18 cellular contexts compared by ENCODE assay signal in the genomic region with DNA sequence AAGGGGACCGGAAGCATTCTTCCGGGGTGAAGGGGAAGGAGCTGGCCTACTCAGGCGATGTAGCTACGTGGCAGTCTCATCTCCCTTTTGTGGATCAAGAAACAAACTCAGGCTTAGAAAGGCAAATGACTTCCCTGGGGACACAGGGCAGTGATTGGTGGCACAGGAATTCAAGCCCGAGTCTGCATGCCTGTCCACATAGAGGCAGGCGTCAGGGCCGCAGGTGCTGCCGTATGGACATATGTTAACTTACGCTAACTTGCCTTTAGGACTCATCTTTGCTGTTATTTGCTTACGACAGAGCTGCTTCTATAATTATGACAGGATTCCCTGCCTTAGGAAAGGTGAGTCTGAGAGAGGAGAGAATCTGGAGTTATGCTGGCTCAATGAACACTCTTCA. TPM values are rescaled to one million over a fixed set of nuclear protein-coding genes. Genes with fewer than 3 reads are reported as not detected.
DNase-seq lines count a peak whose midpoint lies in the region; ATAC-seq and TF ChIP-seq lines count a peak whose summit lies in the region.
"Had no signal": no experiment of that assay in that cellular context is flagged by ENCODE, and none has a peak within 500 bp of the region (broad histone marks: within the 10 kb centered on the region; RNA-seq: fewer than 3 reads in every experiment).

No MANE protein-coding gene starts in this region.

- H3K4me3 ChIP-seq in CD4-positive, CD25-positive, alpha-beta regulatory T cell (ENCODE audit: low read depth, low read length), result no peak overlapping the region
- H3K4me3 ChIP-seq in IMR-90 (ENCODE audit: insufficient read depth, low read depth, low read length) (no peak overlapping the region), gastroesophageal sphincter (no peak overlapping the region), psoas muscle (no peak overlapping the region)
- H3K4me3 ChIP-seq: cardiac muscle cell had no signal

- H3K4me2 ChIP-seq in IMR-90 (ENCODE audit: low read depth, low read length), result no peak overlapping the region

- TF ChIP-seq RAD21 in IMR-90 (IDR thresholded peaks at IDR 0.05; ENCODE audit: low read length), result no peak

- peak overlapping the region; percentile 27 for H2BK5ac ChIP-seq in IMR-90 (ENCODE audit: low read depth, low read length, poor library complexity, severe bottlenecking)

- H3K9me1 ChIP-seq in IMR-90 (ENCODE audit: insufficient read depth, low read length), result peaks cover 29% of the 10 kb centered on the region

- no peaks in the 10 kb centered on the region for H3K36me3 Mint-ChIP-seq in CD4-positive, CD25-positive, alpha-beta regulatory T cell
- H3K36me3 Mint-ChIP-seq in immature natural killer cell, result no peaks in the 10 kb centered on the region
- H3K36me3 Mint-ChIP-seq: naive B cell, WTC11 had no signal

- WGBS in IMR-90 (ENCODE audit: extremely low coverage in 2 of 2, insufficient read length in 1 of 2), 2 experiments, result 100% methylated on average over 3 of the region's 10 CpGs; no CpG with 5 or more reads in 1 of the 2 experiments
- WGBS in gastroesophageal sphincter (ENCODE audit: low coverage in 1 of 2), 2 donors, result 89 to 90% methylated on average over 2 to 6 of the region's 10 CpGs
- 91 to 97% (median 92%) methylated on average over 10 of the region's 10 CpGs for WGBS in psoas muscle, 3 donors

- H3K4ac ChIP-seq in IMR-90 (ENCODE audit: low read depth, low read length), result peak overlapping the region; percentile 98

- peak overlapping the region; percentile 92 for H2BK20ac ChIP-seq in IMR-90 (ENCODE audit: low read depth, low read length)

- H3K9ac ChIP-seq in IMR-90 (ENCODE audit: low read depth, low read length), result no peak overlapping the region

- peak overlapping the region; percentile 63 for H4K91ac ChIP-seq in IMR-90 (ENCODE audit: insufficient read depth, low read depth, low read length)

- H3K56ac ChIP-seq in IMR-90 (ENCODE audit: extremely low read depth, insufficient read depth, low read length), result no peak overlapping the region

- POLR2A ChIA-PET in IMR-90 (lab: Charles Lee; ENCODE audit: unreplicated experiment), result interaction anchor here (0.9 kb wide), 1 partner anchor 46 kb away, joined by 4 read pairs; no protein-coding TSS in a partner anchor

- H4K20me1 ChIP-seq in IMR-90 (ENCODE audit: insufficient read depth, low read length), result no peaks in the 10 kb centered on the region

- H3K36me3 ChIP-seq in CD4-positive, CD25-positive, alpha-beta regulatory T cell (ENCODE audit: control insufficient read depth, insufficient read depth, low read length), result no peaks in the 10 kb centered on the region
- H3K36me3 ChIP-seq in IMR-90 (ENCODE audit: control insufficient read depth, insufficient read depth, low read length) (no peaks in the 10 kb centered on the region), gastroesophageal sphincter (no peaks in the 10 kb centered on the region), psoas muscle (ENCODE audit: insufficient read depth in 1 of 2, low read depth in 1 of 2) (no peaks in the 10 kb centered on the region)
- H3K36me3 ChIP-seq: cardiac muscle cell had no signal

- peak overlapping the region; percentile 38 for H2AFZ ChIP-seq in IMR-90 (replicated peaks; ENCODE audit: low read length, poor library complexity)

- H2BK15ac ChIP-seq in IMR-90 (ENCODE audit: low read depth, low read length), result peak overlapping the region; percentile 71; the same call in 2 of the 3 replicates

- peak overlapping the region in 2 of 3 donors; percentile 93 to 98 for H3K27ac Mint-ChIP-seq in CD4-positive, CD25-positive, alpha-beta regulatory T cell
- H3K27ac Mint-ChIP-seq in immature natural killer cell, result peak overlapping the region in 2 of 6 donors; percentile 89 to 96

- H4K5ac ChIP-seq in IMR-90 (ENCODE audit: low read depth, low read length), result no peak overlapping the region

- no peak for TF ChIP-seq CTCF in IMR-90 (conservative IDR thresholded peaks at IDR 0.05; ENCODE audit: low read depth, low read length)
- no peak for TF ChIP-seq CTCF in gastroesophageal sphincter (IDR thresholded peaks at IDR 0.05)
- TF ChIP-seq CTCF in psoas muscle (IDR thresholded peaks at IDR 0.05), result no peak

- H2BK120ac ChIP-seq in IMR-90 (ENCODE audit: low read depth, low read length), result peak overlapping the region; percentile 98

- H3K4me1 Mint-ChIP-seq in CD4-positive, CD25-positive, alpha-beta regulatory T cell, result peaks cover 13 to 29% (median 26%) of the 10 kb centered on the region in 4 donors
- peaks cover 21% of the 10 kb centered on the region in 2 donors for H3K4me1 Mint-ChIP-seq in immature natural killer cell

- no peaks in the 10 kb centered on the region for H3K27me3 ChIP-seq in CD4-positive, CD25-positive, alpha-beta regulatory T cell (ENCODE audit: control insufficient read depth, insufficient read depth, low read length)
- H3K27me3 ChIP-seq in IMR-90 (ENCODE audit: control insufficient read depth, insufficient read depth, low read length), result no peaks in the 10 kb centered on the region
- H3K27me3 ChIP-seq in gastroesophageal sphincter, result no peaks in the 10 kb centered on the region
- H3K27me3 ChIP-seq in psoas muscle (ENCODE audit: insufficient read depth in 3 of 3, low read length in 2 of 3), result no peaks in the 10 kb centered on the region
- H3K27me3 ChIP-seq: cardiac muscle cell had no signal

- CTCF ChIA-PET in IMR-90 (lab: Yijun Ruan, JAX), result no interaction called here

- no peak overlapping the region; the same call in 1 of the 2 replicates for H3K18ac ChIP-seq in IMR-90 (ENCODE audit: low read depth, low read length)

- peak overlapping the region; percentile 96 for H2AK5ac ChIP-seq in IMR-90 (ENCODE audit: low read depth, low read length)

- no peak for DNase-seq in CD4-positive, CD25-positive, alpha-beta regulatory T cell
- DNase-seq in IMR-90 (no peak), psoas muscle (no peak), immature natural killer cell (no peak), kidney tubule cell (ENCODE audit: low spot score) (no peak)
- DNase-seq: activated CD8-positive, alpha-beta memory T cell treated with anti-CD3 and anti-CD28 coated beads, Interleukin-2, amount 50 U/mL, for 4 hours; activated naive CD8-positive, alpha-beta T cell treated with anti-CD3 and anti-CD28 coated beads, Interleukin-2, amount 10 ng/mL, durations not matched to agents 7 days and 5 days; effector CD8-positive, alpha-beta T cell; naive B cell; NCI-H1436 treated with DMSO at 0.1 percent for 48 hours; SHP77 treated with DMSO at 0.1 percent for 48 hours had no signal

- H3K9me3 Mint-ChIP-seq in CD4-positive, CD25-positive, alpha-beta regulatory T cell, result no peaks in the 10 kb centered on the region
- no peaks in the 10 kb centered on the region for H3K9me3 Mint-ChIP-seq in immature natural killer cell
- H3K9me3 Mint-ChIP-seq: naive B cell; T-helper 1 cell treated with Interleukin-12 subunit alpha and Interleukin-12 subunit beta and Interleukin-4 antibody, amounts not matched to agents 30 μg/mL and 1 μg/mL, for 36 hours; WTC11 had no signal

- H3K23ac ChIP-seq in IMR-90 (ENCODE audit: low read depth, low read length), result 0 out of 2 replicates have a peak overlapping the region, but pooled peaks have one; percentile 83

- H4K8ac ChIP-seq in IMR-90 (ENCODE audit: low read depth in 2 of 2, low read length in 2 of 2), result peak overlapping the region; percentile 41 to 98; a peak in 3 of 4 replicates

- H3K27ac ChIP-seq in CD4-positive, CD25-positive, alpha-beta regulatory T cell (ENCODE audit: insufficient read depth, low read length, poor library complexity, severe bottlenecking), result no peak overlapping the region
- H3K27ac ChIP-seq in IMR-90 (ENCODE audit: insufficient read depth, low read length), result 0 out of 2 replicates have a peak overlapping the region, but pooled peaks have one; percentile 2
- peak overlapping the region in 3 of 4 donors; percentile 76 to 79 (median 76) for H3K27ac ChIP-seq in gastroesophageal sphincter
- peak overlapping the region; percentile 78 for H3K27ac ChIP-seq in psoas muscle
- H3K27ac ChIP-seq: cardiac muscle cell had no signal

- peaks cover 2 to 29% of the 10 kb centered on the region in 2 experiments; a peak in 2 of 4 replicates for H3K79me1 ChIP-seq in IMR-90 (ENCODE audit: low read depth in 1 of 2, low read length in 2 of 2)

- ATAC-seq in CD4-positive, CD25-positive, alpha-beta regulatory T cell (ENCODE audit: low read depth in 2 of 2), result no peak
- ATAC-seq in IMR-90 (ENCODE audit: low read depth), result no peak
- ATAC-seq in gastroesophageal sphincter, result no peak
- no peak for ATAC-seq in psoas muscle
- no peak for ATAC-seq in HG02852 (IDR thresholded peaks at IDR 0.05; ENCODE audit: unreplicated experiment)
- no peak for ATAC-seq in GM21360 (IDR thresholded peaks at IDR 0.05; ENCODE audit: unreplicated experiment)
- ATAC-seq: HCT116, WTC11 had no signal

- peak overlapping the region; percentile 39 for H2AK9ac ChIP-seq in IMR-90 (replicated peaks; ENCODE audit: low read depth, low read length, poor library complexity)

- no peak overlapping the region for H3K4me3 Mint-ChIP-seq in CD4-positive, CD25-positive, alpha-beta regulatory T cell
- no peak overlapping the region for H3K4me3 Mint-ChIP-seq in immature natural killer cell
- H3K4me3 Mint-ChIP-seq: activated naive CD8-positive, alpha-beta T cell treated with anti-CD3 and anti-CD28 coated beads, Interleukin-2, amount 10 ng/mL, durations not matched to agents 7 days and 5 days; T-helper 1 cell treated with Interleukin-12 subunit alpha and Interleukin-12 subunit beta and Interleukin-4 antibody, amounts not matched to agents 30 μg/mL and 1 μg/mL, for 36 hours; WTC11 had no signal

- TF ChIP-seq EP300 in gastroesophageal sphincter (IDR thresholded peaks at IDR 0.05), result no peak

- H3K27me3 Mint-ChIP-seq in CD4-positive, CD25-positive, alpha-beta regulatory T cell, result no peaks in the 10 kb centered on the region
- H3K27me3 Mint-ChIP-seq in immature natural killer cell (ENCODE audit: low read depth in 3 of 3), result peaks cover 0 to 3% (median 0%) of the 10 kb centered on the region in 3 donors
- H3K27me3 Mint-ChIP-seq: activated naive CD8-positive, alpha-beta T cell treated with anti-CD3 and anti-CD28 coated beads, Interleukin-2, amount 10 ng/mL, durations not matched to agents 7 days and 5 days; naive B cell had no signal

- intact Hi-C loops in IMR-90 (cut with micrococcal nuclease), result no loop called here
- intact Hi-C loops in psoas muscle (cut with DNase I), result loop anchor here in 1 of 2 donors (5.0 kb wide), 1 partner anchor 60 kb away; no protein-coding TSS in a partner anchor

- no TSS peak for BruUV-seq in IMR-90 (replicated peaks; lab: Mats Ljungman, UMichigan)

- peaks cover 18% of the 10 kb centered on the region for H3K4me1 ChIP-seq in CD4-positive, CD25-positive, alpha-beta regulatory T cell (ENCODE audit: control insufficient read depth, insufficient read depth, low read length, poor library complexity, severe bottlenecking)
- H3K4me1 ChIP-seq in IMR-90 (ENCODE audit: control insufficient read depth, insufficient read depth, low read length) (peaks cover 26% of the 10 kb centered on the region), gastroesophageal sphincter (peaks cover 0 to 33% (median 8%) of the 10 kb centered on the region in 3 donors), psoas muscle (peaks cover 27% of the 10 kb centered on the region)

- peak overlapping the region; percentile 28; the same call in 1 of the 2 replicates for H3K14ac ChIP-seq in IMR-90 (replicated peaks; ENCODE audit: low read depth, low read length)

- in situ Hi-C loops in IMR-90 (cut with MboI; ENCODE audit: low sequenced_read_pairs), result no loop called here

- no peaks in the 10 kb centered on the region for H3K9me3 ChIP-seq in CD4-positive, CD25-positive, alpha-beta regulatory T cell (ENCODE audit: control insufficient read depth in 2 of 2, low read length in 2 of 2)
- H3K9me3 ChIP-seq in IMR-90 (ENCODE audit: control insufficient read depth, insufficient read depth, low read length) (no peaks in the 10 kb centered on the region), gastroesophageal sphincter (no peaks in the 10 kb centered on the region), psoas muscle (no peaks in the 10 kb centered on the region)

- dilution Hi-C loops in IMR-90 (cut with HindIII; ENCODE audit: low sequenced_read_pairs, unreplicated experiment), result no loop called here

- TF ChIP-seq POLR2A in IMR-90 (IDR thresholded peaks at IDR 0.05; ENCODE audit: low read depth, low read length) (no peak), gastroesophageal sphincter (IDR thresholded peaks at IDR 0.05) (no peak)

RNA-seq across cellular contexts. Expression of gene KLF6, which starts 42.3 kb away (rescaled TPM):
- total RNA-seq in CD4-positive, CD25-positive, alpha-beta regulatory T cell, result 1,887 TPM
- 100 to 1,000 TPM; 630 to 812 (median 656) TPM for polyA plus RNA-seq in CD4-positive, CD25-positive, alpha-beta regulatory T cell
- total RNA-seq in IMR-90 (2012; rRNA removed) (69.0 and 98.6 TPM in 2 replicates), gastroesophageal sphincter (100 to 1,000 TPM in 2 of 4 donors, 10 to 100 TPM in 2; 90.3 to 113 (median 105) TPM), psoas muscle (100 to 1,000 TPM in 3 of 4 donors, 10 to 100 TPM in 1; 30.4 to 296 (median 173) TPM)
- polyA plus RNA-seq in IMR-90 (2012; rRNA removed) (123 and 175 TPM in 2 replicates), psoas muscle (100 to 1,000 TPM in 2 of 3 donors, 10 to 100 TPM in 1; 94.1 to 138 (median 109) TPM), immature natural killer cell (100 to 1,000 TPM; 343 to 423 (median 353) TPM)
- 70.4 and 114 TPM in 2 replicates for polyA plus RNA-seq in IMR-90 (2012; cell fraction: cytosol; rRNA removed)
- 720 and 827 TPM in 2 replicates for polyA plus RNA-seq in IMR-90 (2012; cell fraction: nucleus; rRNA removed; ENCODE audit: low replicate concordance)
